Comparison of ENCODE assay signal across 9 cellular contexts in genomic region chr22:29799217-29799680, GRCh38. TPM values are rescaled to one million over a fixed set of nuclear protein-coding genes. Genes with fewer than 3 reads are reported as not detected.
DNase-seq lines count a peak whose midpoint lies in the region; ATAC-seq lines count a peak whose summit lies in the region.
"Had no signal": no experiment of that assay in that cellular context is flagged by ENCODE, and none has a peak within 500 bp of the region (broad histone marks: within the 10 kb centered on the region; RNA-seq: fewer than 3 reads in every experiment).

No MANE protein-coding gene starts in this region.

- H4K8ac ChIP-seq in trophoblast cell (ENCODE audit: low read depth, low read length), result peak overlapping the region; percentile 63

- H3K27me3 ChIP-seq in trophoblast cell (ENCODE audit: insufficient read depth, low read length), result no peaks in the 10 kb centered on the region
- H3K27me3 ChIP-seq in Karpas-422 (ENCODE audit: low read length), result no peaks in the 10 kb centered on the region

- DNase-seq in H4 (ENCODE audit: low spot score), result peak; percentile 93
- peak; percentile 86 for DNase-seq in SKM-1 (lab: John Stamatoyannopoulos, UW; ENCODE audit: unreplicated experiment)
- peak; percentile 93 for DNase-seq in fibroblast of the conjunctiva (ENCODE audit: low read depth)
- peak; percentile 95 to 96 for DNase-seq in trophoblast cell
- DNase-seq in Karpas-422, result no peak
- no peak for DNase-seq in activated CD4-positive, alpha-beta T cell treated with anti-CD3 and anti-CD28 coated beads, Interleukin-2, amount 50 U/mL, for 4 hours
- no peak for DNase-seq in NCI-H1694 (lab: John Stamatoyannopoulos, UW)

- peak overlapping the region; percentile 69 for H3K14ac ChIP-seq in trophoblast cell (ENCODE audit: low read length)

- peak overlapping the region; percentile 44 for H2AK5ac ChIP-seq in trophoblast cell (ENCODE audit: low read length)

- H3K79me2 ChIP-seq in trophoblast cell (ENCODE audit: control insufficient read depth, insufficient read depth, low read length, poor library complexity) (peaks cover 5% of the 10 kb centered on the region), Karpas-422 (ENCODE audit: low read length) (no peaks in the 10 kb centered on the region)

- peak overlapping the region; percentile 70 for H2BK5ac ChIP-seq in trophoblast cell (ENCODE audit: low read depth, low read length, poor library complexity)

- no peak overlapping the region for H3K9ac ChIP-seq in trophoblast cell (ENCODE audit: low read length)
- no peak overlapping the region for H3K9ac ChIP-seq in Karpas-422 (ENCODE audit: low read length)

- no peak overlapping the region for H3K4me3 ChIP-seq in trophoblast cell (ENCODE audit: low read depth, low read length)
- H3K4me3 ChIP-seq in Karpas-422 (ENCODE audit: low read length), result no peak overlapping the region

- peaks cover 23 to 27% of the 10 kb centered on the region in 2 experiments for H3K36me3 ChIP-seq in trophoblast cell (ENCODE audit: control insufficient read depth in 1 of 2, insufficient read depth in 2 of 2, low read length in 2 of 2)
- H3K36me3 ChIP-seq in Karpas-422 (ENCODE audit: insufficient read depth, low read length), result peaks cover 13% of the 10 kb centered on the region; the same call in 1 of the 2 replicates

- no peaks in the 10 kb centered on the region for H3K9me2 ChIP-seq in Karpas-422 (replicated peaks; ENCODE audit: insufficient read depth, low read length)

- H2BK12ac ChIP-seq in trophoblast cell (ENCODE audit: low read length), result peak overlapping the region; percentile 97

- H2AFZ ChIP-seq in trophoblast cell (ENCODE audit: insufficient read depth, low read length, poor library complexity) (peak overlapping the region; percentile 58), Karpas-422 (ENCODE audit: low read length) (no peak overlapping the region)

- no peak for ATAC-seq in GM19452 (IDR thresholded peaks at IDR 0.05; ENCODE audit: unreplicated experiment)
- ATAC-seq: T-cell had no signal

- peak overlapping the region; percentile 92 for H4K91ac ChIP-seq in trophoblast cell (ENCODE audit: low read depth, low read length)

- peak overlapping the region; percentile 36 for H3K18ac ChIP-seq in trophoblast cell (ENCODE audit: low read length)

- H2BK120ac ChIP-seq in trophoblast cell (ENCODE audit: insufficient read depth, low read length, poor library complexity), result peak overlapping the region; percentile 85

- no peak overlapping the region for H3K23ac ChIP-seq in trophoblast cell (ENCODE audit: low read length)

- H4K20me1 ChIP-seq in Karpas-422 (ENCODE audit: insufficient read depth, low read depth, low read length), result no peaks in the 10 kb centered on the region

- peaks cover 54 to 66% of the 10 kb centered on the region in 2 experiments for H3K4me1 ChIP-seq in trophoblast cell (ENCODE audit: control insufficient read depth in 1 of 2, insufficient read depth in 2 of 2, low read length in 2 of 2)
- peaks cover 4% of the 10 kb centered on the region; the same call in 1 of the 2 replicates for H3K4me1 ChIP-seq in Karpas-422 (ENCODE audit: low read length)

- no CpG with 5 or more reads among the region's 8 CpGs for WGBS in trophoblast cell (ENCODE audit: extremely low coverage, insufficient coverage, insufficient read length)

- H3K9me3 ChIP-seq in trophoblast cell (ENCODE audit: insufficient read depth, low read depth, low read length) (no peaks in the 10 kb centered on the region), Karpas-422 (ENCODE audit: low read length) (no peaks in the 10 kb centered on the region)

- H4K12ac ChIP-seq in trophoblast cell (ENCODE audit: low read depth, low read length), result peak overlapping the region; percentile 22

- H3K4me2 ChIP-seq in trophoblast cell (ENCODE audit: low read length), result peak overlapping the region; percentile 50
- no peak overlapping the region for H3K4me2 ChIP-seq in Karpas-422 (ENCODE audit: low read depth, low read length, poor library complexity, severe bottlenecking)

- peak overlapping the region; percentile 40 for H3K4ac ChIP-seq in trophoblast cell (ENCODE audit: low read depth, low read length)

- H3K79me1 ChIP-seq in trophoblast cell (ENCODE audit: low read length), result peaks cover 43% of the 10 kb centered on the region

- peak overlapping the region; percentile 94 for H3K27ac ChIP-seq in trophoblast cell (ENCODE audit: low read depth, low read length)
- no peak overlapping the region for H3K27ac ChIP-seq in Karpas-422 (ENCODE audit: low read length)

RNA-seq across cellular contexts. Expression of gene UQCR10, which starts 32.1 kb away (rescaled TPM):
- 68.5 and 85.1 TPM in 2 replicates for total RNA-seq in H4 (2014; rRNA removed; shearing (Covaris generic))
- 143 and 144 TPM in 2 replicates for polyA plus RNA-seq in trophoblast cell (2013)
- total RNA-seq in Karpas-422 (2014; rRNA removed; shearing (Covaris generic); ENCODE audit: low replicate concordance), result 53.9 and 74.1 TPM in 2 replicates

RNA-seq across cellular contexts. Expression of gene ZMAT5, which starts 32.4 kb away (rescaled TPM):
- 18.9 and 21.2 TPM in 2 replicates for total RNA-seq in H4 (2014; rRNA removed; shearing (Covaris generic))
- polyA plus RNA-seq in trophoblast cell (2013), result 12.7 and 14.0 TPM in 2 replicates
- total RNA-seq in Karpas-422 (2014; rRNA removed; shearing (Covaris generic); ENCODE audit: low replicate concordance), result 16.1 and 22.4 TPM in 2 replicates

RNA-seq across cellular contexts. Expression of gene ASCC2, which starts 38.8 kb away (rescaled TPM):
- total RNA-seq in H4 (2014; rRNA removed; shearing (Covaris generic)), result 12.9 and 16.0 TPM in 2 replicates
- 50.2 and 51.2 TPM in 2 replicates for polyA plus RNA-seq in trophoblast cell (2013)
- 29.0 and 29.5 TPM in 2 replicates for total RNA-seq in Karpas-422 (2014; rRNA removed; shearing (Covaris generic); ENCODE audit: low replicate concordance)

Comparison
In these comparisons a context has a peak if more than half of its experiments do, and no peak if none do; other contexts are left out.
1. DNase-seq: peak in H4 (single experiment), SKM-1 (single experiment), fibroblast of the conjunctiva (single experiment) and trophoblast cell (2 of 2); none in Karpas-422 (single experiment), activated CD4-positive, alpha-beta T cell treated with anti-CD3 and anti-CD28 coated beads, Interleukin-2, amount 50 U/mL, for 4 hours (0 of 2) and NCI-H1694 (single experiment).